In genomic region chr7:15889501-15889900, GRCh38 we compare ENCODE assay signal across 9 cellular contexts.
DNase-seq lines count a peak whose midpoint lies in the region; ATAC-seq, FAIRE-seq and TF ChIP-seq lines count a peak whose summit lies in the region.
"Had no signal": no experiment of that assay in that cellular context is flagged by ENCODE, and none has a peak within 500 bp of the region (broad histone marks: within the 10 kb centered on the region; RNA-seq: fewer than 3 reads in every experiment).

No MANE protein-coding gene starts in this region.

- TF ChIP-seq EP300 in esophagus muscularis mucosa (IDR thresholded peaks at IDR 0.05) = no peak

- H3K36me3 Mint-ChIP-seq in activated T-cell treated with anti-CD3 and anti-CD28 coated beads, Interleukin-2, amount 50 U/mL, for 72 hours (ENCODE audit: insufficient read depth in 2 of 2) = no peaks in the 10 kb centered on the region

- H3K4me1 ChIP-seq in HAP-1 = no peaks in the 10 kb centered on the region
- no peaks in the 10 kb centered on the region for H3K4me1 ChIP-seq in NT2/D1 (ENCODE audit: insufficient read depth, insufficient read length)
- peaks cover 0 to 18% (median 12%) of the 10 kb centered on the region in 4 donors for H3K4me1 ChIP-seq in esophagus muscularis mucosa
- no peaks in the 10 kb centered on the region for H3K4me1 ChIP-seq in pancreas

- no peaks in the 10 kb centered on the region for H3K27me3 ChIP-seq in HAP-1 (ENCODE audit: low read depth)
- no peaks in the 10 kb centered on the region for H3K27me3 ChIP-seq in NT2/D1 (ENCODE audit: insufficient read depth, insufficient read length)
- no peaks in the 10 kb centered on the region for H3K27me3 ChIP-seq in esophagus muscularis mucosa
- H3K27me3 ChIP-seq in pancreas = no peaks in the 10 kb centered on the region

- H3K4me1 Mint-ChIP-seq in activated T-cell treated with anti-CD3 and anti-CD28 coated beads, Interleukin-2, amount 50 U/mL, for 72 hours (ENCODE audit: low read depth) = no peaks in the 10 kb centered on the region

- H3K27me3 Mint-ChIP-seq in activated T-cell treated with anti-CD3 and anti-CD28 coated beads, Interleukin-2, amount 50 U/mL, for 72 hours (ENCODE audit: low read depth) = no peaks in the 10 kb centered on the region

- 80% methylated on average over 3 of the region's 3 CpGs for WGBS in esophagus muscularis mucosa
- 43 to 63% methylated on average over 3 of the region's 3 CpGs for WGBS in pancreas, 2 donors

- FAIRE-seq in pancreas (lab: Jason Lieb, UNC) = no peak

- ATAC-seq in pancreas = peak in 3 of 4 donors; percentile 17 to 50 (median 31)
- no peak for ATAC-seq in GM18498 (IDR thresholded peaks at IDR 0.05; ENCODE audit: unreplicated experiment)
- no peak for ATAC-seq in activated T-cell treated with anti-CD3 and anti-CD28 coated beads, Interleukin-2, amount 50 U/mL, for 72 hours (replicated peaks in 1 of 2)
- ATAC-seq in GM21360 (IDR thresholded peaks at IDR 0.05; ENCODE audit: unreplicated experiment) = no peak

- DNase-seq in HAP-1 (ENCODE audit: low spot score in 2 of 2) (peak; percentile 20 to 53), NT2/D1 (ENCODE audit: low read depth, low spot score) (peak; percentile 11), esophagus muscularis mucosa (ENCODE audit: extremely low spot score) (no peak), pancreas (no peak)
- no peak for DNase-seq in activated T-cell treated with anti-CD3 and anti-CD28 coated beads, Interleukin-2, amount 50 U/mL, for 72 hours
- DNase-seq in stimulated activated naive CD4-positive, alpha-beta T cell treated with Interleukin-2 at 50 U/mL for 16 hours (lab: John Stamatoyannopoulos, UW) = no peak
- DNase-seq: NCI-H1048 had no signal

- no peak for TF ChIP-seq POLR2A in esophagus muscularis mucosa (IDR thresholded peaks at IDR 0.05; ENCODE audit: low read depth)

- H3K9ac ChIP-seq in NT2/D1 (ENCODE audit: insufficient read length, low read depth) = no peak overlapping the region

- TF ChIP-seq CTCF in esophagus muscularis mucosa (IDR thresholded peaks at IDR 0.05) = peak in 2 of 3 experiments; percentile 13 to 34
- no peak for TF ChIP-seq CTCF in pancreas (IDR thresholded peaks at IDR 0.05)

- intact Hi-C loops in esophagus muscularis mucosa (cut with DNase I) = no loop called here
- intact Hi-C loops in pancreas (cut with DNase I) = no loop called here

- H3K9me3 Mint-ChIP-seq in activated T-cell treated with anti-CD3 and anti-CD28 coated beads, Interleukin-2, amount 50 U/mL, for 72 hours = peaks cover 0 to 5% of the 10 kb centered on the region in 2 donors

- no peaks in the 10 kb centered on the region for H3K36me3 ChIP-seq in HAP-1 (replicated peaks)
- no peaks in the 10 kb centered on the region for H3K36me3 ChIP-seq in NT2/D1 (ENCODE audit: insufficient read depth, insufficient read length, low read length)
- H3K36me3 ChIP-seq in esophagus muscularis mucosa = no peaks in the 10 kb centered on the region
- H3K36me3 ChIP-seq in pancreas = no peaks in the 10 kb centered on the region

- H3K27ac Mint-ChIP-seq in activated T-cell treated with anti-CD3 and anti-CD28 coated beads, Interleukin-2, amount 50 U/mL, for 72 hours = no peak overlapping the region

- no peaks in the 10 kb centered on the region for H3K9me3 ChIP-seq in HAP-1
- no peaks in the 10 kb centered on the region for H3K9me3 ChIP-seq in NT2/D1 (ENCODE audit: insufficient read depth, low read length)
- H3K9me3 ChIP-seq in esophagus muscularis mucosa = no peaks in the 10 kb centered on the region
- H3K9me3 ChIP-seq in pancreas = no peaks in the 10 kb centered on the region

- H3K27ac ChIP-seq in esophagus muscularis mucosa (replicated peaks in 1 of 4) (no peak overlapping the region), pancreas (no peak overlapping the region)

- no peak overlapping the region for H3K4me3 Mint-ChIP-seq in activated T-cell treated with anti-CD3 and anti-CD28 coated beads, Interleukin-2, amount 50 U/mL, for 72 hours

- in situ Hi-C loops in HAP-1 (cut with MboI; ENCODE audit: low sequenced_read_pairs) = no loop called here

- H3K4me3 ChIP-seq in HAP-1 (no peak overlapping the region), NT2/D1 (ENCODE audit: insufficient read length, low read depth) (no peak overlapping the region), esophagus muscularis mucosa (no peak overlapping the region), pancreas (no peak overlapping the region)

Comparison
In these comparisons a context has a peak if more than half of its experiments do, and no peak if none do; other contexts are left out.
1. DNase-seq: peak in HAP-1 (2 of 2) and NT2/D1 (single experiment); none in esophagus muscularis mucosa (single experiment), pancreas (0 of 6), activated T-cell treated with anti-CD3 and anti-CD28 coated beads, Interleukin-2, amount 50 U/mL, for 72 hours (0 of 2) and stimulated activated naive CD4-positive, alpha-beta T cell treated with Interleukin-2 at 50 U/mL for 16 hours (single experiment).
2. CTCF ChIP-seq: peak in esophagus muscularis mucosa (2 of 3); none in pancreas (0 of 4).
3. ATAC-seq: peak in pancreas (3 of 4); none in GM18498 (single experiment), activated T-cell treated with anti-CD3 and anti-CD28 coated beads, Interleukin-2, amount 50 U/mL, for 72 hours (0 of 2) and GM21360 (single experiment).